Comparison of ENCODE assay signal across 8 cellular contexts in the genomic region with DNA sequence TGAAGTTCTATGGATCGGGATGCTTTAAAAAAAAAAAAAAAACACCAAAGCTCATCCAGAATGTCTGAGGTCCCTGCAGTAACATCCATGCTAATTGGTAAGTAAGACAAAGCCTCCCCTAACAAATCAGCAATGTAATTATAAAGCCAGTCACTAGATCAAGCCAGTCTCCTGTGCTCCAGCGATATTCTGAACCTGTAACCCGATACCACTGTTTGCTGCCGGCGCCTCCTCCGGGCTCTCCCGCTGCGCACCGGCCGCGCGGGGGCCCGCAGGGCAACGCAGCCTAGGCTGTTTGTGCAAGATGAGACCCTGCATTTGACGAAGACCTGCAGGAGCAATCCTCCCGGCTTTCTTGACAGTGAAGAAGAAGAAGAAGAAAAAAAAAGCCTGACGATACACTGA. TPM values are rescaled to one million over a fixed set of nuclear protein-coding genes. Genes with fewer than 3 reads are reported as not detected.
DNase-seq lines count a peak whose midpoint lies in the region; ATAC-seq and TF ChIP-seq lines count a peak whose summit lies in the region.

No MANE protein-coding gene starts in this region.

- no peaks in the 10 kb centered on the region for H3K9me3 Mint-ChIP-seq in activated CD4-positive, alpha-beta T cell treated with anti-CD3 and anti-CD28 coated beads for 36 hours (ENCODE audit: low read depth)

- H3K27ac ChIP-seq in SK-N-SH (ENCODE audit: low read depth in 2 of 2, low read length in 1 of 2) (peak overlapping the region in 1 of 2 experiments; percentile 39; a peak in 1 of 4 replicates), dorsolateral prefrontal cortex (peak overlapping the region in 51 of 59 donors; percentile 1 to 86 (median 77)), thymus (ENCODE audit: low read depth) (peak overlapping the region; percentile 81)

- 48% methylated on average over 17 of the region's 17 CpGs for WGBS in SK-N-SH (ENCODE audit: low lambda C conversion rate)
- WGBS in thymus: 1% methylated on average over 17 of the region's 17 CpGs

- no peak for TF ChIP-seq RAD21 in SK-N-SH (IDR thresholded peaks at IDR 0.05; ENCODE audit: low read length)

- H3K9ac ChIP-seq in SK-N-SH: peak overlapping the region; percentile 28; the same call in 1 of the 2 replicates

- H3K27ac Mint-ChIP-seq in activated CD4-positive, alpha-beta T cell treated with anti-CD3 and anti-CD28 coated beads for 36 hours: peak overlapping the region; percentile 94

- TF ChIP-seq CTCF in SK-N-SH (IDR thresholded peaks at IDR 0.05) (peak; percentile 13; the same call in 1 of the 2 replicates), dorsolateral prefrontal cortex (IDR thresholded peaks at IDR 0.05 in 54 of 56, conservative IDR thresholded peaks at IDR 0.05 in 2 of 56; ENCODE audit: low read depth in 1 of 56, partially characterized antibody in 56 of 56) (peak in 15 of 56 donors; percentile 7 to 34 (median 13))

- H3K27me3 ChIP-seq in SK-N-SH (ENCODE audit: insufficient read depth) (no peaks in the 10 kb centered on the region), dorsolateral prefrontal cortex (no peaks in the 10 kb centered on the region), thymus (ENCODE audit: control insufficient read depth, insufficient read depth) (no peaks in the 10 kb centered on the region)

- H3K4me1 ChIP-seq in SK-N-SH (ENCODE audit: control insufficient read depth in 1 of 2, insufficient read depth in 2 of 2, low read depth in 1 of 2, low read length in 1 of 2) (peaks cover 19 to 60% of the 10 kb centered on the region in 2 experiments), thymus (ENCODE audit: control insufficient read depth, insufficient read depth, low read length) (peaks cover 43% of the 10 kb centered on the region)

- peaks cover 82% of the 10 kb centered on the region for H3K4me1 Mint-ChIP-seq in activated CD4-positive, alpha-beta T cell treated with anti-CD3 and anti-CD28 coated beads for 36 hours

- intact Hi-C loops in activated CD4-positive, alpha-beta T cell treated with anti-CD3 and anti-CD28 coated beads for 36 hours (cut with DNase I, micrococcal nuclease): loop anchor here (2.0 to 5.0 kb wide), 6 partner anchors 54 to 318 kb away; a partner anchor contains a TSS
- intact Hi-C loops in dorsolateral prefrontal cortex (cut with DNase I): loop anchor here (2.0 to 10.0 kb wide), 3 partner anchors 50 to 120 kb away; a partner anchor contains a TSS

- TF ChIP-seq EP300 in SK-N-SH (IDR thresholded peaks at IDR 0.05; ENCODE audit: borderline replicate concordance in 1 of 2, low read depth in 1 of 2, low read length in 1 of 2): no peak

- CTCF ChIA-PET in activated CD4-positive, alpha-beta T cell treated with anti-CD3 and anti-CD28 coated beads for 36 hours (lab: Charles Lee): interaction anchor here (0.7 to 4.8 kb wide), 29 partner anchors 9 to 233 kb away, joined by 3 to 23 read pairs (median 7); a partner anchor contains a TSS
- CTCF ChIA-PET in SK-N-SH (lab: Yijun Ruan, JAX): interaction anchor here (0.7 to 3.8 kb wide), 19 partner anchors 9 to 317 kb away, joined by 3 to 34 read pairs (median 8); a partner anchor contains a TSS

- no peaks in the 10 kb centered on the region for H3K9me2 ChIP-seq in SK-N-SH

- H3K79me2 ChIP-seq in SK-N-SH (ENCODE audit: insufficient read depth): peaks cover 100% of the 10 kb centered on the region

- no peaks in the 10 kb centered on the region for H3K36me3 ChIP-seq in SK-N-SH (replicated peaks in 1 of 2; ENCODE audit: control insufficient read depth in 1 of 2, insufficient read depth in 2 of 2, low read length in 1 of 2)
- H3K36me3 ChIP-seq in thymus (ENCODE audit: control insufficient read depth, insufficient read depth): peaks cover 4% of the 10 kb centered on the region

- peak; percentile 47 for ATAC-seq in activated CD4-positive, alpha-beta T cell treated with anti-CD3 and anti-CD28 coated beads for 36 hours

- no peaks in the 10 kb centered on the region for H3K36me3 Mint-ChIP-seq in activated CD4-positive, alpha-beta T cell treated with anti-CD3 and anti-CD28 coated beads for 36 hours (ENCODE audit: low read depth)

- no peaks in the 10 kb centered on the region for H3K9me3 ChIP-seq in SK-N-SH
- H3K9me3 ChIP-seq in thymus (ENCODE audit: control insufficient read depth): no peaks in the 10 kb centered on the region

- H3K4me3 ChIP-seq in SK-N-SH (ENCODE audit: low read depth in 2 of 2, low read length in 1 of 2): peak overlapping the region in 1 of 2 experiments; percentile 22; a peak in 3 of 4 replicates
- peak overlapping the region; percentile 8 to 70 (median 50) for H3K4me3 ChIP-seq in dorsolateral prefrontal cortex
- peak overlapping the region; percentile 55 for H3K4me3 ChIP-seq in thymus (ENCODE audit: low read length)

- peaks cover 93% of the 10 kb centered on the region for H4K20me1 ChIP-seq in SK-N-SH (ENCODE audit: insufficient read depth)

- POLR2A ChIA-PET in activated CD4-positive, alpha-beta T cell treated with anti-CD3 and anti-CD28 coated beads for 36 hours (lab: Charles Lee): interaction anchor here (0.8 to 1.5 kb wide), 4 partner anchors 8 to 122 kb away, joined by 3 to 7 read pairs (median 6); a partner anchor contains a TSS
- POLR2A ChIA-PET in SK-N-SH (lab: Yijun Ruan, JAX): no interaction called here

- DNase-seq in activated CD4-positive, alpha-beta T cell treated with anti-CD3 and anti-CD28 coated beads for 36 hours: peak; percentile 54
- DNase-seq in activated CD4-positive, alpha-beta T cell treated with anti-CD3 and anti-CD28 coated beads for 4 hours: no peak
- DNase-seq in MV-4-11 (lab: John Stamatoyannopoulos, UW) (peak; percentile 38), SK-N-SH (no peak), dorsolateral prefrontal cortex (no peak), lung microvascular endothelial cell (ENCODE audit: low read depth in 2 of 2) (peak; percentile 66 to 78), 8988T (no peak)

- H3K4me3 Mint-ChIP-seq in activated CD4-positive, alpha-beta T cell treated with anti-CD3 and anti-CD28 coated beads for 36 hours: peak overlapping the region; percentile 74

- peak overlapping the region; percentile 73 for H3K4me2 ChIP-seq in SK-N-SH

- H3K27me3 Mint-ChIP-seq in activated CD4-positive, alpha-beta T cell treated with anti-CD3 and anti-CD28 coated beads for 36 hours: no peaks in the 10 kb centered on the region

- no peak overlapping the region for H2AFZ ChIP-seq in SK-N-SH (ENCODE audit: low read depth)

- peaks cover 20% of the 10 kb centered on the region for H3F3A ChIP-seq in SK-N-SH (replicated peaks; ENCODE audit: insufficient read depth)

TF ChIP-seq in SK-N-SH, 30 proteins besides CTCF, POLR2A, EP300 and RAD21:
- no peak for TF ChIP-seq YY1 (IDR thresholded peaks at IDR 0.05; ENCODE audit: low read depth)
- peak; percentile 12; the same call in 1 of the 2 replicates for TF ChIP-seq NRF1 (IDR thresholded peaks at IDR 0.05; ENCODE audit: low read depth, low read length)

RNA-seq across cellular contexts. Expression of a gene that starts 8.7 kb away (rescaled TPM):
- 10 to 100 TPM; 14.5 to 14.9 TPM for total RNA-seq in activated CD4-positive, alpha-beta T cell treated with anti-CD3 and anti-CD28 coated beads for 36 hours
- polyA plus RNA-seq in SK-N-SH (2012; rRNA removed) (8.8 and 9.1 TPM in 2 replicates), thymus (37.6 TPM)
- 11.3 and 12.6 TPM in 2 replicates for polyA plus RNA-seq in SK-N-SH (2012; cell fraction: cytosol; rRNA removed)
- polyA plus RNA-seq in SK-N-SH (2012; cell fraction: nucleus; rRNA removed): 5.9 and 7.3 TPM in 2 replicates
- total RNA-seq in dorsolateral prefrontal cortex (10 to 100 TPM in 116 of 120 experiments, 1 to 10 TPM in 4; 7.8 to 24.8 (median 13.4) TPM), lung microvascular endothelial cell (3.3 and 6.2 TPM in 2 replicates)

Comparison
In these comparisons a context has a peak if more than half of its experiments do, and no peak if none do; other contexts are left out.
1. DNase-seq: peak in activated CD4-positive, alpha-beta T cell treated with anti-CD3 and anti-CD28 coated beads for 36 hours (single experiment), MV-4-11 (single experiment) and lung microvascular endothelial cell (2 of 2); none in activated CD4-positive, alpha-beta T cell treated with anti-CD3 and anti-CD28 coated beads for 4 hours (0 of 2), SK-N-SH (single experiment), dorsolateral prefrontal cortex (0 of 10) and 8988T (single experiment).